ENCODE assay signal across 19 cellular contexts in the genomic region with DNA sequence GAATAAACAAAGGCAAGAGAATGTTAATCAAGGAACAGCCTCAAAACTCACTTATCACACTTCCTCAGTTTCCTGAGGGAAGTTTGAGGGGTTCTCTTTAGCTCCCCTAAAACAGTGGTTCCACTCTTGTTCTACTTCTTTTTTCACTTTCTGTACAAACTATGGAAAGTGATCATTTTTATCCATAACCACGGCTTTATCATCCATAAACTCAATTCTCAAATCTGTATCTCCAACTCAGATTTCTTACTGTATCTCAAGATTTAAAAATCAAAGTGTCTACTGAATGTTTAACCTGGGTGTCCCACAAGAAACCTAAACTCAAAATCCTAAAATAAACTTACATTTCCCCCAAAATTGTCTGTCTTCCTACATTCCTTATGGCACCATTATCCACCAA. TPM values are rescaled to one million over a fixed set of nuclear protein-coding genes. Genes with fewer than 3 reads are reported as not detected.
DNase-seq lines count a peak whose midpoint lies in the region; ATAC-seq and TF ChIP-seq lines count a peak whose summit lies in the region.
"Had no signal": no experiment of that assay in that cellular context is flagged by ENCODE, and none has a peak within 500 bp of the region (broad histone marks: within the 10 kb centered on the region; RNA-seq: fewer than 3 reads in every experiment).

No MANE protein-coding gene starts in this region.

- H3K36me3 Mint-ChIP-seq in MCF 10A (ENCODE audit: insufficient read depth, unreplicated experiment) = peaks cover 48% of the 10 kb centered on the region
- peaks cover 39% of the 10 kb centered on the region for H3K36me3 Mint-ChIP-seq in activated naive CD8-positive, alpha-beta T cell treated with anti-CD3 and anti-CD28 coated beads, Interleukin-2, amount 50 U/mL, for 24 hours (ENCODE audit: low read depth)
- H3K36me3 Mint-ChIP-seq in stimulated activated naive B cell treated with anti-CD40 and anti-IgM and Interleukin-4, amounts not matched to agents 10 μg/mL and 1 μg/mL and 100 μg/mL, for 72 hours = peaks cover 13 to 26% of the 10 kb centered on the region in 2 donors

- TF ChIP-seq CTCF in MCF 10A (IDR thresholded peaks at IDR 0.05; ENCODE audit: unreplicated experiment) = no peak
- TF ChIP-seq CTCF in breast epithelium (IDR thresholded peaks at IDR 0.05) = no peak
- no peak for TF ChIP-seq CTCF in NB4 (IDR thresholded peaks at IDR 0.05; ENCODE audit: low read depth, low read length)

- H3K9me3 ChIP-seq in breast epithelium = no peaks in the 10 kb centered on the region
- H3K9me3 ChIP-seq: suprapubic skin had no signal

- no peaks in the 10 kb centered on the region for H3K9me3 Mint-ChIP-seq in MCF 10A (ENCODE audit: unreplicated experiment)
- no peaks in the 10 kb centered on the region for H3K9me3 Mint-ChIP-seq in activated naive CD8-positive, alpha-beta T cell treated with anti-CD3 and anti-CD28 coated beads, Interleukin-2, amount 50 U/mL, for 24 hours
- no peaks in the 10 kb centered on the region for H3K9me3 Mint-ChIP-seq in stimulated activated naive B cell treated with anti-CD40 and anti-IgM and Interleukin-4, amounts not matched to agents 10 μg/mL and 1 μg/mL and 100 μg/mL, for 72 hours
- H3K9me3 Mint-ChIP-seq: activated CD4-positive, alpha-beta T cell treated with anti-CD3 and anti-CD28 coated beads, Interleukin-2, amount 10 ng/mL, durations not matched to agents 7 days and 5 days had no signal

- H3K4me1 ChIP-seq in breast epithelium = peaks cover under 1 to 13% of the 10 kb centered on the region in 2 donors

- peaks cover 45% of the 10 kb centered on the region for H3K4me1 Mint-ChIP-seq in MCF 10A (ENCODE audit: insufficient read depth, unreplicated experiment)
- peaks cover 63% of the 10 kb centered on the region for H3K4me1 Mint-ChIP-seq in activated naive CD8-positive, alpha-beta T cell treated with anti-CD3 and anti-CD28 coated beads, Interleukin-2, amount 50 U/mL, for 24 hours
- peaks cover 29 to 64% of the 10 kb centered on the region in 2 donors for H3K4me1 Mint-ChIP-seq in stimulated activated naive B cell treated with anti-CD40 and anti-IgM and Interleukin-4, amounts not matched to agents 10 μg/mL and 1 μg/mL and 100 μg/mL, for 72 hours

- POLR2A ChIA-PET in MCF 10A (lab: Yijun Ruan, JAX) = interaction anchor here (0.9 to 6.9 kb wide), 12 partner anchors 8 to 94 kb away, joined by 3 to 112 read pairs (median 4); partner anchors contain the start of genes DEDD, F11R, PPOX and UFC1

- no peaks in the 10 kb centered on the region for H3K27me3 ChIP-seq in breast epithelium
- H3K27me3 ChIP-seq: suprapubic skin had no signal

- H3K27ac ChIP-seq in breast epithelium = no peak overlapping the region
- H3K27ac ChIP-seq: parathyroid adenoma, suprapubic skin had no signal

- H3K4me3 ChIP-seq in breast epithelium = no peak overlapping the region
- H3K4me3 ChIP-seq in NB4 (ENCODE audit: low read depth, low read length) = peak overlapping the region; percentile 9
- H3K4me3 ChIP-seq: suprapubic skin had no signal

- intact Hi-C loops in MCF 10A (cut with micrococcal nuclease) = no loop called here
- intact Hi-C loops in breast epithelium (cut with DNase I; ENCODE audit: low total_unique reads) = loop anchor here (10.0 kb wide), 1 partner anchor 389 kb away; no protein-coding TSS in a partner anchor

- CTCF ChIA-PET in MCF 10A (lab: Yijun Ruan, JAX) = interaction anchor here (0.6 to 4.6 kb wide), 8 partner anchors 9 to 122 kb away, joined by 3 to 30 read pairs (median 4); partner anchors contain the start of gene KLHDC9

- BruUV-seq in MCF 10A (replicated peaks; lab: Mats Ljungman, UMichigan) = no TSS peak

- no peaks in the 10 kb centered on the region for H3K36me3 ChIP-seq in breast epithelium

- H3K27ac Mint-ChIP-seq in MCF 10A (ENCODE audit: low read depth, unreplicated experiment) = peak overlapping the region; percentile 2
- H3K27ac Mint-ChIP-seq in activated naive CD8-positive, alpha-beta T cell treated with anti-CD3 and anti-CD28 coated beads, Interleukin-2, amount 50 U/mL, for 24 hours = peak overlapping the region; percentile 48
- peak overlapping the region; percentile 2 for H3K27ac Mint-ChIP-seq in stimulated activated naive B cell treated with anti-CD40 and anti-IgM and Interleukin-4, amounts not matched to agents 10 μg/mL and 1 μg/mL and 100 μg/mL, for 72 hours

- TF ChIP-seq POLR2A in breast epithelium (IDR thresholded peaks at IDR 0.05) (no peak), NB4 (IDR thresholded peaks at IDR 0.05; ENCODE audit: extremely low read depth, insufficient read length) (no peak)

- no peak overlapping the region for H3K4me3 Mint-ChIP-seq in MCF 10A (ENCODE audit: unreplicated experiment)
- H3K4me3 Mint-ChIP-seq in activated naive CD8-positive, alpha-beta T cell treated with anti-CD3 and anti-CD28 coated beads, Interleukin-2, amount 50 U/mL, for 24 hours = peak overlapping the region; percentile 1
- peak overlapping the region in 1 of 2 donors; percentile 0 for H3K4me3 Mint-ChIP-seq in stimulated activated naive B cell treated with anti-CD40 and anti-IgM and Interleukin-4, amounts not matched to agents 10 μg/mL and 1 μg/mL and 100 μg/mL, for 72 hours
- H3K4me3 Mint-ChIP-seq: activated CD4-positive, alpha-beta T cell treated with anti-CD3 and anti-CD28 coated beads, Interleukin-2, amount 10 ng/mL, durations not matched to agents 7 days and 5 days had no signal

- no peak for ATAC-seq in activated naive CD8-positive, alpha-beta T cell treated with anti-CD3 and anti-CD28 coated beads, Interleukin-2, amount 50 U/mL, for 24 hours
- ATAC-seq in stimulated activated naive B cell treated with anti-CD40 and anti-IgM and Interleukin-4, amounts not matched to agents 10 μg/mL and 1 μg/mL and 100 μg/mL, for 72 hours (replicated peaks) = no peak
- no peak for ATAC-seq in HG03280 (IDR thresholded peaks at IDR 0.05; ENCODE audit: unreplicated experiment)
- ATAC-seq: GM12878, left ventricle myocardium superior, SK-N-SH treated with all-trans-retinoic acid at 6 μM for 48 hours had no signal

- DNase-seq in MCF 10A (ENCODE audit: unreplicated experiment) (no peak), breast epithelium (ENCODE audit: low spot score in 2 of 2) (no peak), NB4 (ENCODE audit: low read depth) (no peak), middle frontal gyrus (ENCODE audit: extremely low spot score, low spot score) (no peak), HCEC 1CT (no peak)
- DNase-seq in activated naive CD8-positive, alpha-beta T cell treated with anti-CD3 and anti-CD28 coated beads, Interleukin-2, amount 50 U/mL, for 24 hours = no peak
- no peak for DNase-seq in stimulated activated naive B cell treated with anti-CD40 and anti-IgM and Interleukin-4, amounts not matched to agents 10 μg/mL and 1 μg/mL and 100 μg/mL, for 72 hours
- DNase-seq: activated CD4-positive, alpha-beta T cell treated with anti-CD3 and anti-CD28 coated beads, Interleukin-2, amount 10 ng/mL, durations not matched to agents 7 days and 5 days; erythroblast; left ventricle myocardium superior; MM.1S; NCI-H2029; NCI-H526; stimulated activated CD4-positive, alpha-beta T cell treated with anti-CD3 and anti-CD28 coated beads, Interleukin-2, amount 100 ng/mL, for 24 hours had no signal

- no peaks in the 10 kb centered on the region for H3K27me3 Mint-ChIP-seq in MCF 10A (ENCODE audit: insufficient read depth, unreplicated experiment)
- no peaks in the 10 kb centered on the region for H3K27me3 Mint-ChIP-seq in activated naive CD8-positive, alpha-beta T cell treated with anti-CD3 and anti-CD28 coated beads, Interleukin-2, amount 50 U/mL, for 24 hours
- H3K27me3 Mint-ChIP-seq in stimulated activated naive B cell treated with anti-CD40 and anti-IgM and Interleukin-4, amounts not matched to agents 10 μg/mL and 1 μg/mL and 100 μg/mL, for 72 hours = no peaks in the 10 kb centered on the region
- H3K27me3 Mint-ChIP-seq: activated CD4-positive, alpha-beta T cell treated with anti-CD3 and anti-CD28 coated beads, Interleukin-2, amount 10 ng/mL, durations not matched to agents 7 days and 5 days had no signal

RNA-seq across cellular contexts. Expression of gene PFDN2, which starts 3.9 kb away (rescaled TPM):
- total RNA-seq in MCF 10A (2022) (514 and 683 TPM in 2 replicates), breast epithelium (10 to 100 TPM; 32.5 to 50.1 (median 37.0) TPM)

RNA-seq across cellular contexts. Expression of gene NIT1, which starts 4.0 kb away (rescaled TPM):
- 73.4 and 75.4 TPM in 2 replicates for total RNA-seq in MCF 10A (2022)
- 10 to 100 TPM; 36.3 to 44.5 (median 37.0) TPM for total RNA-seq in breast epithelium

RNA-seq across cellular contexts. Expression of gene KLHDC9, which starts 15.8 kb away (rescaled TPM):
- total RNA-seq in MCF 10A (2022) (not detected in 2 replicates), breast epithelium (1 to 10 TPM; 5.8 to 9.8 (median 8.5) TPM)

RNA-seq across cellular contexts. Expression of gene DEDD, which starts 18.6 kb away (rescaled TPM):
- 63.1 and 73.6 TPM in 2 replicates for total RNA-seq in MCF 10A (2022)
- total RNA-seq in breast epithelium = 10 to 100 TPM; 28.7 to 39.0 (median 37.6) TPM

RNA-seq across cellular contexts. Expression of gene NECTIN4, which starts 24.6 kb away (rescaled TPM):
- total RNA-seq in MCF 10A (2022) (7.0 and 11.2 TPM in 2 replicates), breast epithelium (10 to 100 TPM in 2 of 3 donors, not detected in 1; 28.5 to 56.3 TPM)
- total RNA-seq: left ventricle myocardium superior had no signal

Comparison
In these comparisons a context has a peak if more than half of its experiments do, and no peak if none do; other contexts are left out.
1. RNA of gene PFDN2, which starts 3.9 kb away (total RNA-seq): 514 to 683 TPM in MCF 10A; 32.5 to 50.1 TPM in breast epithelium; every median in the first group is over 10 times any median in the second.
2. Peak in every context shown above with its lines, with median percentiles within 50 percentile points of each other: H3K27ac Mint-ChIP-seq.